17 cellular contexts compared by ENCODE assay signal in genomic region chr4:125132281-125132680, GRCh38.
DNase-seq lines count a peak whose midpoint lies in the region; ATAC-seq and TF ChIP-seq lines count a peak whose summit lies in the region.
"Had no signal": no experiment of that assay in that cellular context is flagged by ENCODE, and none has a peak within 500 bp of the region (broad histone marks: within the 10 kb centered on the region; RNA-seq: fewer than 3 reads in every experiment).

No MANE protein-coding gene starts in this region.

- no peaks in the 10 kb centered on the region for H3K9me3 ChIP-seq in adipocyte (ENCODE audit: control insufficient read depth, low read length)
- H3K9me3 ChIP-seq: SJSA1 had no signal

- no peak for TF ChIP-seq CTCF in GM10266 (IDR thresholded peaks at IDR 0.05; ENCODE audit: control insufficient read depth, insufficient read depth, low read depth, missing control alignments)

- H3K9ac ChIP-seq in adipocyte (ENCODE audit: low read length): no peak overlapping the region

- DNase-seq in GM03348 (ENCODE audit: low spot score) (peak; percentile 2), adipocyte (ENCODE audit: low read depth) (peak; percentile 69), fibroblast of the conjunctiva (ENCODE audit: low read depth) (peak; percentile 29), GM10266 (ENCODE audit: extremely low spot score) (no peak), foreskin melanocyte (no peak)
- DNase-seq: COR-L47, GDM1, H7, HFFc6, Karpas-422, NCI-H1048, NCI-H1436, NCI-H2029, NCI-H526 had no signal

- no peaks in the 10 kb centered on the region for H3K4me1 ChIP-seq in adipocyte (ENCODE audit: control insufficient read depth, insufficient read depth, low read length)
- H3K4me1 ChIP-seq: SJSA1 had no signal

- H3K4me3 ChIP-seq in adipocyte (ENCODE audit: low read length): no peak overlapping the region
- H3K4me3 ChIP-seq: SJSA1 had no signal

- no peaks in the 10 kb centered on the region for H3K36me3 ChIP-seq in adipocyte (ENCODE audit: control insufficient read depth, insufficient read depth, low read length, severe bottlenecking)
- H3K36me3 ChIP-seq: SJSA1 had no signal

- no peak for ATAC-seq in HG02642 (IDR thresholded peaks at IDR 0.05; ENCODE audit: poor library complexity, unreplicated experiment)
- ATAC-seq in GM19324 (IDR thresholded peaks at IDR 0.05; ENCODE audit: low FRiP score, unreplicated experiment): no peak

- no peaks in the 10 kb centered on the region for H3K27me3 ChIP-seq in adipocyte (replicated peaks; ENCODE audit: control insufficient read depth, insufficient read depth, low read length)
- H3K27me3 ChIP-seq: SJSA1 had no signal

Comparison
In these comparisons a context has a peak if more than half of its experiments do, and no peak if none do; other contexts are left out.
1. DNase-seq: peak in GM03348 (single experiment), adipocyte (single experiment) and fibroblast of the conjunctiva (single experiment); none in GM10266 (single experiment) and foreskin melanocyte (single experiment).